ENCODE assay signal across 1 cellular context in genomic region chr11:77109236-77110019, GRCh38.
A peak's percentile ranks its signal among the peaks of the same experiment; 100 is the strongest.
TF ChIP-seq lines count a peak whose summit lies in the region.

No MANE protein-coding gene starts in this region.

TF ChIP-seq in SK-N-SH, 30 proteins besides CTCF, POLR2A, EP300 and RAD21:
- no peak for TF ChIP-seq IRF3 (IDR thresholded peaks at IDR 0.05; ENCODE audit: low read depth, low read length)
- peak; percentile 40; the same call in 1 of the 2 replicates for TF ChIP-seq TCF12 (IDR thresholded peaks at IDR 0.05)
- TF ChIP-seq SMC3 (IDR thresholded peaks at IDR 0.05; ENCODE audit: low read depth, low read length), result no peak
- TF ChIP-seq RXRA (IDR thresholded peaks at IDR 0.05; ENCODE audit: borderline replicate concordance, low read depth), result peak; percentile 24; the same call in 1 of the 2 replicates
- TF ChIP-seq ZBTB33 (IDR thresholded peaks at IDR 0.05; ENCODE audit: borderline replicate concordance, low read depth), result no peak
- peak; percentile 12; the same call in 1 of the 2 replicates for TF ChIP-seq FOSL2 (IDR thresholded peaks at IDR 0.05; ENCODE audit: borderline replicate concordance, low read depth)
- no peak for TF ChIP-seq SIN3A (IDR thresholded peaks at IDR 0.05; ENCODE audit: borderline replicate concordance, low read depth, low read length)
- peak; percentile 67 for TF ChIP-seq NFIC (IDR thresholded peaks at IDR 0.05; ENCODE audit: borderline replicate concordance)
- peak; percentile 58; the same call in 1 of the 2 replicates for TF ChIP-seq PBX3 (IDR thresholded peaks at IDR 0.05)
